ENCODE assay signal across 1 cellular context in the genomic region with DNA sequence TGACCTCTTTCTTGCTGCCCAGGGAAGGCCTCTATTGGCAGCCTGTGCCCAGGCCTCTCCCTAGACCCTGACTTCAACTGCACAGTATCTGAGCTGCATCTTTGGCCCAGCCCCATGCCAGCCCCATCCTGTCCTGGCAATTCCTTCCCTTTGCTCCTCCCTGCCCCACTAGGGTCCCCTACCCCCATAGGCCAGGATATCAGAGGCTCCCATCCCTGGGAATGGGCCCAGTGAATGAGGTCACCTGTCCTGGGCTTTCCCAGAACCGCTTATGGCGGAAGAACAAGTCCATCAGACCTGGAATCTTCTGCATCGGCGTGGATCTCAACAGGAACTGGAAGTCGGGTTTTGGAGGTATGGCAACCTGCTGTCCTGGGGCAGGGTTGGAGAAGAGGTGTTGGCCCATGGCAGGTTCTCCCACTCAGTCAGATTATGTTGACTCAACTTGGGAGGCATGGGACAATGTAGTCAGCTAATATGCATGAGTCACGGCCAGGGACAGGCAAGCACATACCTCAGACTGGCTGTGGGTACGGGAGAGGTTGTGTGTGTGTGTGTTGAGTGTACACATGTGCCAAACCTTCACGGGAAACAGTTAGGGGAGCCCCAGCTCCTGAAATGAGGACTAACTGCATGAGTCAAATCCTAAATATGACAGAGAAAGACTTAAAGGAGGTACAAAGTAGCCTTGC.
TF ChIP-seq lines count a peak whose summit lies in the region.

No MANE protein-coding gene starts in this region.

TF ChIP-seq in A549, 52 proteins besides CTCF, POLR2A, EP300 and RAD21 (continued from another document):
- TF ChIP-seq JUNB (IDR thresholded peaks at IDR 0.05), result peak; percentile 45; the same call in 1 of the 2 replicates
- no peak for TF ChIP-seq EHF (CRISPR knock-in tag; IDR thresholded peaks at IDR 0.05)
- TF ChIP-seq FOSL2 (IDR thresholded peaks at IDR 0.05), result peak; percentile 28; the same call in 1 of the 2 replicates
- peak; percentile 74 for TF ChIP-seq FOSL2 (CRISPR knock-in tag; IDR thresholded peaks at IDR 0.05)
- TF ChIP-seq, protein P1, sequence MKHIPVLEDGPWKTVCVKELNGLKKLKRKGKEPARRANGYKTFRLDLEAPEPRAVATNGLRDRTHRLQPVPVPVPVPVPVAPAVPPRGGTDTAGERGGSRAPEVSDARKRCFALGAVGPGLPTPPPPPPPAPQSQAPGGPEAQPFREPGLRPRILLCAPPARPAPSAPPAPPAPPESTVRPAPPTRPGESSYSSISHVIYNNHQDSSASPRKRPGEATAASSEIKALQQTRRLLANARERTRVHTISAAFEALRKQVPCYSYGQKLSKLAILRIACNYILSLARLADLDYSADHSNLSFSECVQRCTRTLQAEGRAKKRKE (CRISPR knock-in tag; IDR thresholded peaks at IDR 0.05; ENCODE audit: low read depth), result no peak
- no peak for TF ChIP-seq NPAS2 (CRISPR knock-in tag; IDR thresholded peaks at IDR 0.05; ENCODE audit: borderline replicate concordance)
